ENCODE assay signal across 17 cellular contexts in genomic region chr11:96101146-96101545, GRCh38.
"Had no signal": no experiment of that assay in that cellular context is flagged by ENCODE, and none has a peak within 500 bp of the region (broad histone marks: within the 10 kb centered on the region; RNA-seq: fewer than 3 reads in every experiment).

No MANE protein-coding gene starts in this region.

- H3K27ac ChIP-seq: adrenal gland, epithelial cell of prostate, left lung, right lobe of liver, spleen, tibial artery, vagina, VCaP had no signal

- H3K27ac Mint-ChIP-seq: activated T-helper 1 cell treated with anti-CD3 and anti-CD28 coated beads, Interleukin-12 subunit alpha, Interleukin-12 subunit beta, Interleukin-2, Interleukin-4 antibody, amounts not matched to agents 30 ng/mL and 10 ng/mL and 1 ng/mL, durations not matched to agents 14 hours and 24 hours and 36 hours; dendritic cell treated with granulocyte-macrophage colony-stimulating factor and Interleukin-4, amounts not matched to agents 40 ng/mL and 50 ng/mL, for 4 days; effector memory CD8-positive, alpha-beta T cell; memory B cell; stimulated activated memory B cell treated with anti-CD40 and anti-IgM and Interleukin-4, amounts not matched to agents 10 μg/mL and 1 μg/mL and 100 μg/mL, for 72 hours had no signal

- H3K27me3 Mint-ChIP-seq: dendritic cell treated with granulocyte-macrophage colony-stimulating factor and Interleukin-4, amounts not matched to agents 40 ng/mL and 50 ng/mL, for 4 days; effector memory CD8-positive, alpha-beta T cell; memory B cell; stimulated activated memory B cell treated with anti-CD40 and anti-IgM and Interleukin-4, amounts not matched to agents 10 μg/mL and 1 μg/mL and 100 μg/mL, for 72 hours had no signal

- H3K9me3 ChIP-seq: adrenal gland, left lung, right lobe of liver, spleen, tibial artery, vagina had no signal

- H3K4me3 Mint-ChIP-seq: activated T-helper 1 cell treated with anti-CD3 and anti-CD28 coated beads, Interleukin-12 subunit alpha, Interleukin-12 subunit beta, Interleukin-2, Interleukin-4 antibody, amounts not matched to agents 30 ng/mL and 10 ng/mL and 1 ng/mL, durations not matched to agents 14 hours and 24 hours and 36 hours; brain; dendritic cell treated with granulocyte-macrophage colony-stimulating factor and Interleukin-4, amounts not matched to agents 40 ng/mL and 50 ng/mL, for 4 days; effector memory CD8-positive, alpha-beta T cell; memory B cell; stimulated activated memory B cell treated with anti-CD40 and anti-IgM and Interleukin-4, amounts not matched to agents 10 μg/mL and 1 μg/mL and 100 μg/mL, for 72 hours had no signal

- ATAC-seq: effector memory CD8-positive, alpha-beta T cell; left lung; right lobe of liver; stimulated activated memory B cell treated with anti-CD40 and anti-IgM and Interleukin-4, amounts not matched to agents 10 μg/mL and 1 μg/mL and 100 μg/mL, for 72 hours had no signal

- H3K9me3 Mint-ChIP-seq: activated T-helper 1 cell treated with anti-CD3 and anti-CD28 coated beads, Interleukin-12 subunit alpha, Interleukin-12 subunit beta, Interleukin-2, Interleukin-4 antibody, amounts not matched to agents 30 ng/mL and 10 ng/mL and 1 ng/mL, durations not matched to agents 14 hours and 24 hours and 36 hours; brain; dendritic cell treated with granulocyte-macrophage colony-stimulating factor and Interleukin-4, amounts not matched to agents 40 ng/mL and 50 ng/mL, for 4 days; effector memory CD8-positive, alpha-beta T cell; memory B cell; stimulated activated memory B cell treated with anti-CD40 and anti-IgM and Interleukin-4, amounts not matched to agents 10 μg/mL and 1 μg/mL and 100 μg/mL, for 72 hours had no signal

- H3K36me3 Mint-ChIP-seq: brain had no signal

- DNase-seq: activated CD4-positive, alpha-beta T cell treated with anti-CD3 and anti-CD28 coated beads for 4 hours; activated naive CD4-positive, alpha-beta T cell; adrenal gland; effector memory CD8-positive, alpha-beta T cell; left lung; right lobe of liver; spleen; stimulated activated CD4-positive, alpha-beta T cell treated with anti-CD3 and anti-CD28 coated beads, Interleukin-1b, Interleukin-23, amount 100 ng/mL, for 48 hours; tibial artery had no signal

- H3K4me3 ChIP-seq: adrenal gland, left lung, right lobe of liver, spleen, tibial artery, vagina had no signal

- H3K36me3 ChIP-seq: adrenal gland, left lung, right lobe of liver, spleen, tibial artery, vagina had no signal

- H3K27me3 ChIP-seq: adrenal gland, left lung, right lobe of liver, spleen, tibial artery, vagina had no signal
